ENCODE assay signal across 6 cellular contexts in the genomic region with DNA sequence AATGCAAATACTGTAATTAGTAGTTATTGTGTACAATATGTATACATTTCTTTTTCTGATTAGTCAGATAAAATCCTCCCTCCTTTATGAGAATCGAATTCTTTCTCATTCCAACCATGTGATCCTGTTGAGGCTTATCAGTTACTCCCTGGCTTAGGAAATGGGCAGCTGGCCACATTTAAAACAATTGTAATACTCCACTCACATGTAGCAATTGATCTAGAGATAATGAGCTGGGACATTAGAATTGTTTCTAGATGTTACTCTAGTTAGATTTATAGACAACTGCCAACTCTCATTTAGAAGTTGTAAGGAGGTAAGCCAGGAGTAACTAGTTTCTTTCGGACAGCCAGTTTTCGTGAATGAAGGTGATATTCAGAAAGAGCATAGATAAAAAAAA.
"Had no signal": no experiment of that assay in that cellular context is flagged by ENCODE, and none has a peak within 500 bp of the region (broad histone marks: within the 10 kb centered on the region; RNA-seq: fewer than 3 reads in every experiment).

No MANE protein-coding gene starts in this region.

- ATAC-seq: GM23338, K562 had no signal

- H3K4me3 ChIP-seq: GM23338, K562 had no signal

- DNase-seq: H9, HCEC 1CT, IMR-90, KG1 had no signal
